ENCODE assay signal across 25 cellular contexts in genomic region chr12:115088328-115088994, GRCh38.
DNase-seq lines count a peak whose midpoint lies in the region; ATAC-seq, FAIRE-seq and TF ChIP-seq lines count a peak whose summit lies in the region.
"Had no signal": no experiment of that assay in that cellular context is flagged by ENCODE, and none has a peak within 500 bp of the region (broad histone marks: within the 10 kb centered on the region; RNA-seq: fewer than 3 reads in every experiment).

No MANE protein-coding gene starts in this region.

- in situ Hi-C loops in GM23248 (cut with MboI) (no loop called here), K562 (cut with MboI) (no loop called here)

- H3K27ac ChIP-seq in GM23248: no peak overlapping the region
- H3K27ac ChIP-seq in K562 (ENCODE audit: extremely low read depth, low read depth, low read length): no peak overlapping the region
- H3K27ac ChIP-seq in thyroid gland: no peak overlapping the region
- H3K27ac ChIP-seq: breast epithelium, coronary artery, esophagus squamous epithelium, ovary, vagina had no signal

- POLR2A ChIA-PET in K562 (lab: Yijun Ruan, JAX): no interaction called here

- TF ChIP-seq RAD21 in K562 (CRISPR knock-in tag; conservative IDR thresholded peaks at IDR 0.05 in 1 of 2, IDR thresholded peaks at IDR 0.05 in 1 of 2): 0 out of 4 replicates have a peak, but pooled peaks of 1 of the 2 experiments have one; percentile 3

- CTCF ChIA-PET in K562 (lab: Yijun Ruan, JAX; ENCODE audit: low intra/inter-chr PET ratio): no interaction called here

- WGBS in GM23248 (ENCODE audit: low coverage in 1 of 2, low lambda C conversion rate in 2 of 2, missing lambda C conversion rate in 2 of 2), 2 experiments: 61% methylated on average over 3 of the region's 3 CpGs
- 0% methylated on average over 3 of the region's 3 CpGs for WGBS in K562 (ENCODE audit: insufficient coverage, low coverage, missing lambda C conversion rate)
- 62 to 65% methylated on average over 3 of the region's 3 CpGs for WGBS in thyroid gland, 2 donors

- no peak for TF ChIP-seq EP300 in K562 (IDR thresholded peaks at IDR 0.05; ENCODE audit: low read length)

- no peaks in the 10 kb centered on the region for H3K27me3 ChIP-seq in GM23248 (replicated peaks; ENCODE audit: insufficient read depth)
- peaks cover 0 to 10% of the 10 kb centered on the region in 2 experiments; a peak in 1 of 5 replicates for H3K27me3 ChIP-seq in K562 (ENCODE audit: control insufficient read depth in 2 of 2, insufficient read depth in 2 of 2, low read length in 2 of 2)
- H3K27me3 ChIP-seq in thyroid gland: no peaks in the 10 kb centered on the region
- H3K27me3 ChIP-seq: breast epithelium, esophagus squamous epithelium, ovary, vagina had no signal

- H4K20me1 ChIP-seq in GM23248 (ENCODE audit: insufficient read depth) (no peaks in the 10 kb centered on the region), K562 (replicated peaks; ENCODE audit: control insufficient read depth, insufficient read depth, low read length) (no peaks in the 10 kb centered on the region; the same call in 1 of the 2 replicates)

- no peak for TF ChIP-seq CTCF in K562 (IDR thresholded peaks at IDR 0.05 in 2 of 3, conservative IDR thresholded peaks at IDR 0.05 in 1 of 3; ENCODE audit: insufficient read depth in 2 of 3, low read depth in 1 of 3, low read length in 3 of 3)
- TF ChIP-seq CTCF in thyroid gland (IDR thresholded peaks at IDR 0.05): no peak

- H3K36me3 ChIP-seq in GM23248 (ENCODE audit: low read depth): no peaks in the 10 kb centered on the region
- H3K36me3 ChIP-seq in K562 (ENCODE audit: control insufficient read depth, insufficient read depth, low read length): no peaks in the 10 kb centered on the region
- H3K36me3 ChIP-seq in thyroid gland: no peaks in the 10 kb centered on the region
- H3K36me3 ChIP-seq: breast epithelium, esophagus squamous epithelium, ovary, vagina had no signal

- BruUV-seq in K562 (replicated peaks; lab: Mats Ljungman, UMichigan): no TSS peak

- H3K79me2 ChIP-seq in GM23248 (ENCODE audit: insufficient read depth) (no peaks in the 10 kb centered on the region), K562 (ENCODE audit: control insufficient read depth, insufficient read depth, low read length) (no peaks in the 10 kb centered on the region)

- H3K4me2 ChIP-seq in GM23248 (ENCODE audit: unreplicated experiment) (no peak overlapping the region), K562 (ENCODE audit: insufficient read depth, low read length) (no peak overlapping the region)

- H3K9me3 ChIP-seq in GM23248 (ENCODE audit: low read depth) (no peaks in the 10 kb centered on the region), K562 (replicated peaks; ENCODE audit: control insufficient read depth, insufficient read depth, low read depth, low read length) (no peaks in the 10 kb centered on the region), thyroid gland (no peaks in the 10 kb centered on the region)
- H3K9me3 ChIP-seq: breast epithelium, esophagus squamous epithelium, ovary, vagina had no signal

- FAIRE-seq in K562 (lab: Jason Lieb, UNC): no peak
- FAIRE-seq: GM19239 had no signal

- DNase-seq in GM23248 (peak; percentile 24), K562 (ENCODE audit: extremely low read depth in 1 of 4, low spot score in 3 of 4) (no peak), left lobe of liver (ENCODE audit: low spot score) (peak; percentile 94), thyroid gland (peak; percentile 87), NCI-H82 treated with DMSO at 0.1 percent for 48 hours (lab: John Stamatoyannopoulos, UW; ENCODE audit: unreplicated experiment) (no peak)
- DNase-seq: activated CD4-positive, alpha-beta T cell treated with anti-CD3 and anti-CD28 coated beads, Interleukin-2, amount 50 U/mL, for 48 hours; activated CD4-positive, CD25-positive, alpha-beta regulatory T cell; activated CD8-positive, alpha-beta memory T cell treated with anti-CD3 and anti-CD28 coated beads, Interleukin-2, amount 50 U/mL, for 48 hours; activated gamma-delta T cell treated with Interleukin-2 at 50 U/mL for 16 hours; AML-193; endodermal cell; esophagus squamous epithelium; NCI-H1417; NCI-H2107; NCI-H524; ovary; RPMI8226; T1000 had no signal

- no peaks in the 10 kb centered on the region for H3K4me1 ChIP-seq in GM23248 (ENCODE audit: insufficient read depth)
- H3K4me1 ChIP-seq in K562 (replicated peaks in 1 of 2; ENCODE audit: control insufficient read depth in 2 of 2, insufficient read depth in 2 of 2, low read length in 2 of 2): no peaks in the 10 kb centered on the region
- H3K4me1 ChIP-seq in thyroid gland: no peaks in the 10 kb centered on the region
- H3K4me1 ChIP-seq: breast epithelium, esophagus squamous epithelium, vagina had no signal

- H2AFZ ChIP-seq in GM23248 (no peak overlapping the region), K562 (ENCODE audit: low read depth, low read length) (no peak overlapping the region)

- no peaks in the 10 kb centered on the region for H3K9me2 ChIP-seq in GM23248 (ENCODE audit: insufficient read depth)

- no peaks in the 10 kb centered on the region for H3K9me1 ChIP-seq in K562 (ENCODE audit: control insufficient read depth, insufficient read depth, low read length)

- H3K4me3 ChIP-seq in GM23248 (no peak overlapping the region), K562 (no peak overlapping the region), thyroid gland (replicated peaks in 1 of 3) (no peak overlapping the region)
- H3K4me3 ChIP-seq: breast epithelium, coronary artery, esophagus squamous epithelium, ovary, vagina had no signal

- H3K9ac ChIP-seq in GM23248 (no peak overlapping the region), K562 (ENCODE audit: insufficient read depth in 1 of 2, low read depth in 2 of 2, low read length in 2 of 2) (no peak overlapping the region)

- H3F3A ChIP-seq in GM23248 (ENCODE audit: insufficient read depth): no peaks in the 10 kb centered on the region

- intact Hi-C loops in K562 (cut with micrococcal nuclease) (no loop called here), thyroid gland (cut with DNase I) (no loop called here)

- ATAC-seq in K562 (no peak), left lobe of liver (peak; percentile 72), GM21528 (IDR thresholded peaks at IDR 0.05; ENCODE audit: low FRiP score, unreplicated experiment) (no peak), GM18505 (IDR thresholded peaks at IDR 0.05; ENCODE audit: unreplicated experiment) (no peak)
- ATAC-seq: stimulated activated effector memory CD8-positive, alpha-beta T cell treated with anti-CD3 and anti-CD28 coated beads, Interleukin-12 subunit alpha, Interleukin-12 subunit beta, amount 100 ng/mL, for 72 hours had no signal

- no peak for TF ChIP-seq POLR2A in K562 (conservative IDR thresholded peaks at IDR 0.05)
- no peak for TF ChIP-seq POLR2A in thyroid gland (IDR thresholded peaks at IDR 0.05)
- TF ChIP-seq POLR2A in GM18505 (IDR thresholded peaks at IDR 0.05; ENCODE audit: borderline replicate concordance, extremely low read depth, insufficient read depth, insufficient read length): no peak

TF ChIP-seq in K562, 482 proteins besides CTCF, POLR2A, EP300 and RAD21:
- TF ChIP-seq ZKSCAN1 (IDR thresholded peaks at IDR 0.05; ENCODE audit: low read depth, low read length): 0 out of 2 replicates have a peak, but pooled peaks have one; percentile 54
- no peak for TF ChIP-seq ZNF324 (CRISPR knock-in tag; IDR thresholded peaks at IDR 0.05)

Comparison
In these comparisons a context has a peak if more than half of its experiments do, and no peak if none do; other contexts are left out.
1. DNase-seq: peak in GM23248 (single experiment), left lobe of liver (single experiment) and thyroid gland (2 of 2); none in K562 (0 of 4) and NCI-H82 treated with DMSO at 0.1 percent for 48 hours (single experiment).